ENCODE assay signal across 8 cellular contexts in the genomic region with DNA sequence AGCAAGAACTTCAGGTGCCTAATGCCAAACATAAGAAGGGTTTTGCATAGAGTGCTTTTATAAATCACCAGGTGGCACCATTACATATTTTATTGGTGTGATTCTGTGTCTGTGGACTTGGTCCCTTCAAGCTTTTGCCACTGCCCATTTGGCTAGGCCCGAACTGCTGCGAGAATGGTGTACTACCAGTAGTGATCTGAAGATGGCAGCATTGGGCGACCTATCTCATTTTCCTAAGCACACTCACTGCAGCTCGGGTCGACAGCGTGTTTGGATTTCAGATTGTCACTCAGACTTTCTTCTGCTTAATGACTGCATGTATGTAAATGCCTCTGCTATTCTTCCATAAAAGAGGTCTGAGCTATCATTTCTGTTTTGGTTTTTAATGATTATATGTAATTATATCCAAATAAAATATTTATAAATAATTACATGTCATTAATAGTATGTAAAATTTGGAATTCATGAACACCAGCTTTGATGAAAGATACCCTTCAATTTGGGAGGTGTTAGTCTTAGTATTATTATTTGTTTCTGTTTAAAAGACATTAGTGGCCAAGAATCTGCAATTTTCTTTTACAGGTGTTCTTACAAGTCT.
DNase-seq lines count a peak whose midpoint lies in the region; ATAC-seq and TF ChIP-seq lines count a peak whose summit lies in the region.

No MANE protein-coding gene starts in this region.

- H3K4me3 Mint-ChIP-seq in nephron progenitor cell: no peak overlapping the region

- peak; percentile 86 for DNase-seq in ELF-1 (ENCODE audit: low read depth, low spot score)
- DNase-seq in KG1 (lab: John Stamatoyannopoulos, UW): peak; percentile 41
- DNase-seq in OCI-M1 (lab: John Stamatoyannopoulos, UW): peak; percentile 93
- peak; percentile 32 for DNase-seq in activated T-cell treated with anti-CD3 and anti-CD28 coated beads for 4 hours
- DNase-seq in esophagus squamous epithelium (lab: John Stamatoyannopoulos, UW): no peak
- peak; percentile 75 for DNase-seq in nephron progenitor cell
- DNase-seq in suprapubic skin (ENCODE audit: low spot score in 2 of 2): peak in 1 of 2 donors; percentile 60

- no peak overlapping the region for H3K27ac Mint-ChIP-seq in nephron progenitor cell

- no peak overlapping the region for H3K4me3 ChIP-seq in esophagus squamous epithelium
- H3K4me3 ChIP-seq in suprapubic skin: no peak overlapping the region

- 0 to 1% methylated on average over 6 of the region's 6 CpGs for WGBS in esophagus squamous epithelium, 2 donors
- WGBS in suprapubic skin: 3% methylated on average over 6 of the region's 6 CpGs

- H3K36me3 Mint-ChIP-seq in nephron progenitor cell (ENCODE audit: low read depth): no peaks in the 10 kb centered on the region

- H3K27me3 ChIP-seq in esophagus squamous epithelium (no peaks in the 10 kb centered on the region), suprapubic skin (no peaks in the 10 kb centered on the region)

- intact Hi-C loops in esophagus squamous epithelium (cut with DNase I): no loop called here

- TF ChIP-seq EP300 in suprapubic skin (IDR thresholded peaks at IDR 0.05): no peak

- peak; percentile 97 for ATAC-seq in GM21825 (IDR thresholded peaks at IDR 0.05; ENCODE audit: unreplicated experiment)

- H3K27ac ChIP-seq in esophagus squamous epithelium (no peak overlapping the region), suprapubic skin (no peak overlapping the region)

- no peaks in the 10 kb centered on the region for H3K9me3 ChIP-seq in esophagus squamous epithelium
- H3K9me3 ChIP-seq in suprapubic skin: no peaks in the 10 kb centered on the region

- peak; percentile 30 to 68 (median 61) for TF ChIP-seq CTCF in esophagus squamous epithelium (IDR thresholded peaks at IDR 0.05)
- peak; percentile 82 for TF ChIP-seq CTCF in nephron progenitor cell (IDR thresholded peaks at IDR 0.05)
- peak; percentile 41 to 72 for TF ChIP-seq CTCF in suprapubic skin (IDR thresholded peaks at IDR 0.05)

- H3K9me3 Mint-ChIP-seq in nephron progenitor cell: no peaks in the 10 kb centered on the region

- peaks cover 3% of the 10 kb centered on the region for H3K27me3 Mint-ChIP-seq in nephron progenitor cell (ENCODE audit: low read depth, poor library complexity)

- no peaks in the 10 kb centered on the region for H3K4me1 Mint-ChIP-seq in nephron progenitor cell

- no peaks in the 10 kb centered on the region for H3K36me3 ChIP-seq in esophagus squamous epithelium
- H3K36me3 ChIP-seq in suprapubic skin: no peaks in the 10 kb centered on the region

- H3K4me1 ChIP-seq in esophagus squamous epithelium (no peaks in the 10 kb centered on the region), suprapubic skin (no peaks in the 10 kb centered on the region)

- TF ChIP-seq POLR2A in esophagus squamous epithelium (IDR thresholded peaks at IDR 0.05) (no peak), suprapubic skin (IDR thresholded peaks at IDR 0.05) (no peak)
